Comparison of ENCODE assay signal across 5 cellular contexts in genomic region chr9:137890768-137891587, GRCh38. TPM values are rescaled to one million over a fixed set of nuclear protein-coding genes. Genes with fewer than 3 reads are reported as not detected.
"Had no signal": no experiment of that assay in that cellular context is flagged by ENCODE, and none has a peak within 500 bp of the region (broad histone marks: within the 10 kb centered on the region; RNA-seq: fewer than 3 reads in every experiment).

No MANE protein-coding gene starts in this region.

RNA-seq across cellular contexts. Expression of gene CACNA1B, which starts 13.4 kb away (rescaled TPM):
- total RNA-seq: activated T-helper 1 cell treated with anti-CD3 and anti-CD28 coated beads, Interleukin-12 subunit alpha, Interleukin-12 subunit beta, Interleukin-2, Interleukin-4 antibody, amounts not matched to agents 30 ng/mL and 10 ng/mL and 1 ng/mL, durations not matched to agents 14 hours and 24 hours and 36 hours; ascending aorta; LHCN-M2; NCI-H460; PC-3 had no signal
